Comparison of ENCODE assay signal across 2 cellular contexts in genomic region chr3:101676765-101677435, GRCh38.
TF ChIP-seq lines count a peak whose summit lies in the region.

TSS of gene ZBTB11 (minus strand) at chr3:101677132. CDS start at chr3:101676914, 218 bp downstream.

TF ChIP-seq in WTC11, 78 proteins besides CTCF, POLR2A, EP300 and RAD21 (continued from another document and continues in another):
- no peak for TF ChIP-seq STAT6 (CRISPR knock-in tag; conservative IDR thresholded peaks at IDR 0.05; ENCODE audit: low read depth)
- no peak for TF ChIP-seq FOXJ3 (CRISPR knock-in tag; IDR thresholded peaks at IDR 0.05; ENCODE audit: borderline replicate concordance)
- TF ChIP-seq, protein P1, sequence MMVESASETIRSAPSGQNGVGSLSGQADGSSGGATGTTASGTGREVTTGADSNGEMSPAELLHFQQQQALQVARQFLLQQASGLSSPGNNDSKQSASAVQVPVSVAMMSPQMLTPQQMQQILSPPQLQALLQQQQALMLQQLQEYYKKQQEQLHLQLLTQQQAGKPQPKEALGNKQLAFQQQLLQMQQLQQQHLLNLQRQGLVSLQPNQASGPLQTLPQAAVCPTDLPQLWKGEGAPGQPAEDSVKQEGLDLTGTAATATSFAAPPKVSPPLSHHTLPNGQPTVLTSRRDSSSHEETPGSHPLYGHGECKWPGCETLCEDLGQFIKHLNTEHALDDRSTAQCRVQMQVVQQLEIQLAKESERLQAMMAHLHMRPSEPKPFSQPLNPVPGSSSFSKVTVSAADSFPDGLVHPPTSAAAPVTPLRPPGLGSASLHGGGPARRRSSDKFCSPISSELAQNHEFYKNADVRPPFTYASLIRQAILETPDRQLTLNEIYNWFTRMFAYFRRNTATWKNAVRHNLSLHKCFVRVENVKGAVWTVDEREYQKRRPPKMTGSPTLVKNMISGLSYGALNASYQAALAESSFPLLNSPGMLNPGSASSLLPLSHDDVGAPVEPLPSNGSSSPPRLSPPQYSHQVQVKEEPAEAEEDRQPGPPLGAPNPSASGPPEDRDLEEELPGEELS (CRISPR knock-in tag; IDR thresholded peaks at IDR 0.05): peak; percentile 82; the same call in 1 of the 2 replicates
- no peak for TF ChIP-seq ZNF121 (CRISPR knock-in tag; IDR thresholded peaks at IDR 0.05)
- no peak for TF ChIP-seq MXD4 (CRISPR knock-in tag; IDR thresholded peaks at IDR 0.05; ENCODE audit: borderline replicate concordance)
- peak; percentile 53; the same call in 1 of the 2 replicates for TF ChIP-seq ZNF232 (CRISPR knock-in tag; IDR thresholded peaks at IDR 0.05)
- no peak for TF ChIP-seq PRDM15 (CRISPR knock-in tag; IDR thresholded peaks at IDR 0.05)
- no peak for TF ChIP-seq AFF4 (CRISPR knock-in tag; IDR thresholded peaks at IDR 0.05; ENCODE audit: borderline replicate concordance)
- TF ChIP-seq SMAD4 (CRISPR knock-in tag; IDR thresholded peaks at IDR 0.05): 0 out of 2 replicates have a peak, but pooled peaks have one; percentile 22
- TF ChIP-seq ZNF671 (CRISPR knock-in tag; IDR thresholded peaks at IDR 0.05): no peak
- no peak for TF ChIP-seq NFE2L1 (CRISPR knock-in tag; IDR thresholded peaks at IDR 0.05)
- TF ChIP-seq NR3C1 (CRISPR knock-in tag; conservative IDR thresholded peaks at IDR 0.05; ENCODE audit: low read depth): no peak
- TF ChIP-seq ZBTB21 (CRISPR knock-in tag; IDR thresholded peaks at IDR 0.05; ENCODE audit: borderline replicate concordance): no peak; the same call in 1 of the 2 replicates

TF ChIP-seq in HepG2, 621 proteins besides CTCF, POLR2A, EP300 and RAD21 (continued from another document and continues in another):
- 0 out of 2 replicates have a peak, but pooled peaks have one; percentile 54 for TF ChIP-seq ZNF503 (CRISPR knock-in tag; IDR thresholded peaks at IDR 0.05)
- no peak for TF ChIP-seq NFIB (CRISPR knock-in tag; IDR thresholded peaks at IDR 0.05; ENCODE audit: borderline replicate concordance)
- peak; percentile 68 for TF ChIP-seq ZFY (CRISPR knock-in tag; IDR thresholded peaks at IDR 0.05)
- peak; percentile 95 for TF ChIP-seq ZNF605 (CRISPR knock-in tag; IDR thresholded peaks at IDR 0.05)
- TF ChIP-seq PLSCR1 (CRISPR knock-in tag; IDR thresholded peaks at IDR 0.05; ENCODE audit: borderline replicate concordance): no peak
- TF ChIP-seq ELF3 (CRISPR knock-in tag; IDR thresholded peaks at IDR 0.05): peak; percentile 67
- TF ChIP-seq ZNF782 (CRISPR knock-in tag; IDR thresholded peaks at IDR 0.05; ENCODE audit: borderline replicate concordance): 0 out of 2 replicates have a peak, but pooled peaks have one; percentile 41
- TF ChIP-seq, protein P2, sequence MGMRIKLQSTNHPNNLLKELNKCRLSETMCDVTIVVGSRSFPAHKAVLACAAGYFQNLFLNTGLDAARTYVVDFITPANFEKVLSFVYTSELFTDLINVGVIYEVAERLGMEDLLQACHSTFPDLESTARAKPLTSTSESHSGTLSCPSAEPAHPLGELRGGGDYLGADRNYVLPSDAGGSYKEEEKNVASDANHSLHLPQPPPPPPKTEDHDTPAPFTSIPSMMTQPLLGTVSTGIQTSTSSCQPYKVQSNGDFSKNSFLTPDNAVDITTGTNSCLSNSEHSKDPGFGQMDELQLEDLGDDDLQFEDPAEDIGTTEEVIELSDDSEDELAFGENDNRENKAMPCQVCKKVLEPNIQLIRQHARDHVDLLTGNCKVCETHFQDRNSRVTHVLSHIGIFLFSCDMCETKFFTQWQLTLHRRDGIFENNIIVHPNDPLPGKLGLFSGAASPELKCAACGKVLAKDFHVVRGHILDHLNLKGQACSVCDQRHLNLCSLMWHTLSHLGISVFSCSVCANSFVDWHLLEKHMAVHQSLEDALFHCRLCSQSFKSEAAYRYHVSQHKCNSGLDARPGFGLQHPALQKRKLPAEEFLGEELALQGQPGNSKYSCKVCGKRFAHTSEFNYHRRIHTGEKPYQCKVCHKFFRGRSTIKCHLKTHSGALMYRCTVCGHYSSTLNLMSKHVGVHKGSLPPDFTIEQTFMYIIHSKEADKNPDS (CRISPR knock-in tag; IDR thresholded peaks at IDR 0.05): no peak
- TF ChIP-seq ZNF563 (CRISPR knock-in tag; IDR thresholded peaks at IDR 0.05): no peak
- no peak for TF ChIP-seq ATAD3A (CRISPR knock-in tag; IDR thresholded peaks at IDR 0.05)
- no peak for TF ChIP-seq KDM1A (CRISPR knock-in tag; IDR thresholded peaks at IDR 0.05)
- TF ChIP-seq, protein P3, sequence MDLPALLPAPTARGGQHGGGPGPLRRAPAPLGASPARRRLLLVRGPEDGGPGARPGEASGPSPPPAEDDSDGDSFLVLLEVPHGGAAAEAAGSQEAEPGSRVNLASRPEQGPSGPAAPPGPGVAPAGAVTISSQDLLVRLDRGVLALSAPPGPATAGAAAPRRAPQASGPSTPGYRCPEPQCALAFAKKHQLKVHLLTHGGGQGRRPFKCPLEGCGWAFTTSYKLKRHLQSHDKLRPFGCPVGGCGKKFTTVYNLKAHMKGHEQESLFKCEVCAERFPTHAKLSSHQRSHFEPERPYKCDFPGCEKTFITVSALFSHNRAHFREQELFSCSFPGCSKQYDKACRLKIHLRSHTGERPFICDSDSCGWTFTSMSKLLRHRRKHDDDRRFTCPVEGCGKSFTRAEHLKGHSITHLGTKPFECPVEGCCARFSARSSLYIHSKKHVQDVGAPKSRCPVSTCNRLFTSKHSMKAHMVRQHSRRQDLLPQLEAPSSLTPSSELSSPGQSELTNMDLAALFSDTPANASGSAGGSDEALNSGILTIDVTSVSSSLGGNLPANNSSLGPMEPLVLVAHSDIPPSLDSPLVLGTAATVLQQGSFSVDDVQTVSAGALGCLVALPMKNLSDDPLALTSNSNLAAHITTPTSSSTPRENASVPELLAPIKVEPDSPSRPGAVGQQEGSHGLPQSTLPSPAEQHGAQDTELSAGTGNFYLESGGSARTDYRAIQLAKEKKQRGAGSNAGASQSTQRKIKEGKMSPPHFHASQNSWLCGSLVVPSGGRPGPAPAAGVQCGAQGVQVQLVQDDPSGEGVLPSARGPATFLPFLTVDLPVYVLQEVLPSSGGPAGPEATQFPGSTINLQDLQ (CRISPR knock-in tag; IDR thresholded peaks at IDR 0.05): no peak
- no peak for TF ChIP-seq ZNF710 (CRISPR knock-in tag; IDR thresholded peaks at IDR 0.05; ENCODE audit: borderline replicate concordance)
- no peak for TF ChIP-seq KLF6 (CRISPR knock-in tag; IDR thresholded peaks at IDR 0.05)
- TF ChIP-seq CBX2 (IDR thresholded peaks at IDR 0.05; ENCODE audit: low read depth, low read length): no peak
- TF ChIP-seq CBX2 (CRISPR knock-in tag; IDR thresholded peaks at IDR 0.05; ENCODE audit: low read depth): no peak
- no peak for TF ChIP-seq ZNF468 (CRISPR knock-in tag; IDR thresholded peaks at IDR 0.05)
- TF ChIP-seq KDM3A (CRISPR knock-in tag; IDR thresholded peaks at IDR 0.05; ENCODE audit: low read depth): peak; percentile 74
- TF ChIP-seq MTF2 (CRISPR knock-in tag; IDR thresholded peaks at IDR 0.05; ENCODE audit: borderline replicate concordance): no peak
- TF ChIP-seq, protein P4, sequence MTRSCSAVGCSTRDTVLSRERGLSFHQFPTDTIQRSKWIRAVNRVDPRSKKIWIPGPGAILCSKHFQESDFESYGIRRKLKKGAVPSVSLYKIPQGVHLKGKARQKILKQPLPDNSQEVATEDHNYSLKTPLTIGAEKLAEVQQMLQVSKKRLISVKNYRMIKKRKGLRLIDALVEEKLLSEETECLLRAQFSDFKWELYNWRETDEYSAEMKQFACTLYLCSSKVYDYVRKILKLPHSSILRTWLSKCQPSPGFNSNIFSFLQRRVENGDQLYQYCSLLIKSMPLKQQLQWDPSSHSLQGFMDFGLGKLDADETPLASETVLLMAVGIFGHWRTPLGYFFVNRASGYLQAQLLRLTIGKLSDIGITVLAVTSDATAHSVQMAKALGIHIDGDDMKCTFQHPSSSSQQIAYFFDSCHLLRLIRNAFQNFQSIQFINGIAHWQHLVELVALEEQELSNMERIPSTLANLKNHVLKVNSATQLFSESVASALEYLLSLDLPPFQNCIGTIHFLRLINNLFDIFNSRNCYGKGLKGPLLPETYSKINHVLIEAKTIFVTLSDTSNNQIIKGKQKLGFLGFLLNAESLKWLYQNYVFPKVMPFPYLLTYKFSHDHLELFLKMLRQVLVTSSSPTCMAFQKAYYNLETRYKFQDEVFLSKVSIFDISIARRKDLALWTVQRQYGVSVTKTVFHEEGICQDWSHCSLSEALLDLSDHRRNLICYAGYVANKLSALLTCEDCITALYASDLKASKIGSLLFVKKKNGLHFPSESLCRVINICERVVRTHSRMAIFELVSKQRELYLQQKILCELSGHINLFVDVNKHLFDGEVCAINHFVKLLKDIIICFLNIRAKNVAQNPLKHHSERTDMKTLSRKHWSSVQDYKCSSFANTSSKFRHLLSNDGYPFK (CRISPR knock-in tag; IDR thresholded peaks at IDR 0.05; ENCODE audit: borderline replicate concordance): peak; percentile 90; the same call in 1 of the 2 replicates
- TF ChIP-seq PLRG1 (conservative IDR thresholded peaks at IDR 0.05): no peak
- peak; percentile 59; the same call in 1 of the 2 replicates for TF ChIP-seq ZNF331 (CRISPR knock-in tag; IDR thresholded peaks at IDR 0.05)
- TF ChIP-seq MBD4 (IDR thresholded peaks at IDR 0.05; ENCODE audit: borderline replicate concordance, low read length): no peak
- TF ChIP-seq, protein P5, sequence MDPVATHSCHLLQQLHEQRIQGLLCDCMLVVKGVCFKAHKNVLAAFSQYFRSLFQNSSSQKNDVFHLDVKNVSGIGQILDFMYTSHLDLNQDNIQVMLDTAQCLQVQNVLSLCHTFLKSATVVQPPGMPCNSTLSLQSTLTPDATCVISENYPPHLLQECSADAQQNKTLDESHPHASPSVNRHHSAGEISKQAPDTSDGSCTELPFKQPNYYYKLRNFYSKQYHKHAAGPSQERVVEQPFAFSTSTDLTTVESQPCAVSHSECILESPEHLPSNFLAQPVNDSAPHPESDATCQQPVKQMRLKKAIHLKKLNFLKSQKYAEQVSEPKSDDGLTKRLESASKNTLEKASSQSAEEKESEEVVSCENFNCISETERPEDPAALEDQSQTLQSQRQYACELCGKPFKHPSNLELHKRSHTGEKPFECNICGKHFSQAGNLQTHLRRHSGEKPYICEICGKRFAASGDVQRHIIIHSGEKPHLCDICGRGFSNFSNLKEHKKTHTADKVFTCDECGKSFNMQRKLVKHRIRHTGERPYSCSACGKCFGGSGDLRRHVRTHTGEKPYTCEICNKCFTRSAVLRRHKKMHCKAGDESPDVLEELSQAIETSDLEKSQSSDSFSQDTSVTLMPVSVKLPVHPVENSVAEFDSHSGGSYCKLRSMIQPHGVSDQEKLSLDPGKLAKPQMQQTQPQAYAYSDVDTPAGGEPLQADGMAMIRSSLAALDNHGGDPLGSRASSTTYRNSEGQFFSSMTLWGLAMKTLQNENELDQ (CRISPR knock-in tag; IDR thresholded peaks at IDR 0.05; ENCODE audit: borderline replicate concordance): no peak
- TF ChIP-seq, protein P6, sequence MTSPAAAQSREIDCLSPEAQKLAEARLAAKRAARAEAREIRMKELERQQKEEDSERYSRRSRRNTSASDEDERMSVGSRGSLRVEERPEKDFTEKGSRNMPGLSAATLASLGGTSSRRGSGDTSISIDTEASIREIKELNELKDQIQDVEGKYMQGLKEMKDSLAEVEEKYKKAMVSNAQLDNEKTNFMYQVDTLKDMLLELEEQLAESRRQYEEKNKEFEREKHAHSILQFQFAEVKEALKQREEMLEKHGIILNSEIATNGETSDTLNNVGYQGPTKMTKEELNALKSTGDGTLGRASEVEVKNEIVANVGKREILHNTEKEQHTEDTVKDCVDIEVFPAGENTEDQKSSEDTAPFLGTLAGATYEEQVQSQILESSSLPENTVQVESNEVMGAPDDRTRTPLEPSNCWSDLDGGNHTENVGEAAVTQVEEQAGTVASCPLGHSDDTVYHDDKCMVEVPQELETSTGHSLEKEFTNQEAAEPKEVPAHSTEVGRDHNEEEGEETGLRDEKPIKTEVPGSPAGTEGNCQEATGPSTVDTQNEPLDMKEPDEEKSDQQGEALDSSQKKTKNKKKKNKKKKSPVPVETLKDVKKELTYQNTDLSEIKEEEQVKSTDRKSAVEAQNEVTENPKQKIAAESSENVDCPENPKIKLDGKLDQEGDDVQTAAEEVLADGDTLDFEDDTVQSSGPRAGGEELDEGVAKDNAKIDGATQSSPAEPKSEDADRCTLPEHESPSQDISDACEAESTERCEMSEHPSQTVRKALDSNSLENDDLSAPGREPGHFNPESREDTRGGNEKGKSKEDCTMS (CRISPR knock-in tag; conservative IDR thresholded peaks at IDR 0.05): no peak
- TF ChIP-seq HOXA3 (CRISPR knock-in tag; IDR thresholded peaks at IDR 0.05): peak; percentile 100
